In the genomic region with DNA sequence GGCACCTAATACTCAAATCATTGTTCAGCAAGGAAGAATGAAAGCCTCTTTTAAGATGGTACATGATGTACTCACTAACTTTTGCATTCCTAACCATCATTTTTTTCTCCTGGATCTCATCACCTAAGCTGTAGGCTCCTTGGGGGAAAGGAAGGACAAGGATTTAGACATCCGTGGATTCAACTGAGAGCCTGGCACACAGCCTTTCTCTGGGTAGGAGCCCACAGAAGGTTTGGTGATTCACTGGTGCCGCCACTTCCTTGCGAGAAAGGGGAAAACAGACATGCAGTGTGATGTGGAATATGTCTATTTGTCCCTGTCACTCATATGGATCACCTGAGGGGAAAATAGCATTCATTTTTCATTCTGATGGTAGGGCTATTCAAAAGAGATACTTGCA, we compare ENCODE assay signal across 2 cellular contexts.
TF ChIP-seq lines count a peak whose summit lies in the region.

No MANE protein-coding gene starts in this region.

TF ChIP-seq in HCT116, 20 proteins besides CTCF, POLR2A, EP300 and RAD21:
- peak; percentile 5; the same call in 1 of the 2 replicates for TF ChIP-seq SIN3A (IDR thresholded peaks at IDR 0.05; ENCODE audit: low read depth)
- TF ChIP-seq FOSL1 (IDR thresholded peaks at IDR 0.05; ENCODE audit: low read depth) = no peak
- peak; percentile 55; the same call in 1 of the 2 replicates for TF ChIP-seq SP1 (IDR thresholded peaks at IDR 0.05; ENCODE audit: low read depth)
- TF ChIP-seq JUND (IDR thresholded peaks at IDR 0.05) = peak; percentile 27; the same call in 1 of the 2 replicates
- TF ChIP-seq, protein P1, sequence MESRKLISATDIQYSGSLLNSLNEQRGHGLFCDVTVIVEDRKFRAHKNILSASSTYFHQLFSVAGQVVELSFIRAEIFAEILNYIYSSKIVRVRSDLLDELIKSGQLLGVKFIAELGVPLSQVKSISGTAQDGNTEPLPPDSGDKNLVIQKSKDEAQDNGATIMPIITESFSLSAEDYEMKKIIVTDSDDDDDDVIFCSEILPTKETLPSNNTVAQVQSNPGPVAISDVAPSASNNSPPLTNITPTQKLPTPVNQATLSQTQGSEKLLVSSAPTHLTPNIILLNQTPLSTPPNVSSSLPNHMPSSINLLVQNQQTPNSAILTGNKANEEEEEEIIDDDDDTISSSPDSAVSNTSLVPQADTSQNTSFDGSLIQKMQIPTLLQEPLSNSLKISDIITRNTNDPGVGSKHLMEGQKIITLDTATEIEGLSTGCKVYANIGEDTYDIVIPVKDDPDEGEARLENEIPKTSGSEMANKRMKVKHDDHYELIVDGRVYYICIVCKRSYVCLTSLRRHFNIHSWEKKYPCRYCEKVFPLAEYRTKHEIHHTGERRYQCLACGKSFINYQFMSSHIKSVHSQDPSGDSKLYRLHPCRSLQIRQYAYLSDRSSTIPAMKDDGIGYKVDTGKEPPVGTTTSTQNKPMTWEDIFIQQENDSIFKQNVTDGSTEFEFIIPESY (IDR thresholded peaks at IDR 0.05; ENCODE audit: extremely low read depth, insufficient replicate concordance, low read length) = no peak
- no peak for TF ChIP-seq EGR1 (IDR thresholded peaks at IDR 0.05; ENCODE audit: low read depth)
- no peak for TF ChIP-seq POLR2AphosphoS5 (IDR thresholded peaks at IDR 0.05; ENCODE audit: low read depth, low read length)
- TF ChIP-seq EZH2phosphoT487 (IDR thresholded peaks at IDR 0.05; ENCODE audit: borderline replicate concordance) = no peak
- TF ChIP-seq CBX3 (IDR thresholded peaks at IDR 0.05; ENCODE audit: low read depth) = peak; percentile 33; the same call in 1 of the 2 replicates
- TF ChIP-seq, protein P2, sequence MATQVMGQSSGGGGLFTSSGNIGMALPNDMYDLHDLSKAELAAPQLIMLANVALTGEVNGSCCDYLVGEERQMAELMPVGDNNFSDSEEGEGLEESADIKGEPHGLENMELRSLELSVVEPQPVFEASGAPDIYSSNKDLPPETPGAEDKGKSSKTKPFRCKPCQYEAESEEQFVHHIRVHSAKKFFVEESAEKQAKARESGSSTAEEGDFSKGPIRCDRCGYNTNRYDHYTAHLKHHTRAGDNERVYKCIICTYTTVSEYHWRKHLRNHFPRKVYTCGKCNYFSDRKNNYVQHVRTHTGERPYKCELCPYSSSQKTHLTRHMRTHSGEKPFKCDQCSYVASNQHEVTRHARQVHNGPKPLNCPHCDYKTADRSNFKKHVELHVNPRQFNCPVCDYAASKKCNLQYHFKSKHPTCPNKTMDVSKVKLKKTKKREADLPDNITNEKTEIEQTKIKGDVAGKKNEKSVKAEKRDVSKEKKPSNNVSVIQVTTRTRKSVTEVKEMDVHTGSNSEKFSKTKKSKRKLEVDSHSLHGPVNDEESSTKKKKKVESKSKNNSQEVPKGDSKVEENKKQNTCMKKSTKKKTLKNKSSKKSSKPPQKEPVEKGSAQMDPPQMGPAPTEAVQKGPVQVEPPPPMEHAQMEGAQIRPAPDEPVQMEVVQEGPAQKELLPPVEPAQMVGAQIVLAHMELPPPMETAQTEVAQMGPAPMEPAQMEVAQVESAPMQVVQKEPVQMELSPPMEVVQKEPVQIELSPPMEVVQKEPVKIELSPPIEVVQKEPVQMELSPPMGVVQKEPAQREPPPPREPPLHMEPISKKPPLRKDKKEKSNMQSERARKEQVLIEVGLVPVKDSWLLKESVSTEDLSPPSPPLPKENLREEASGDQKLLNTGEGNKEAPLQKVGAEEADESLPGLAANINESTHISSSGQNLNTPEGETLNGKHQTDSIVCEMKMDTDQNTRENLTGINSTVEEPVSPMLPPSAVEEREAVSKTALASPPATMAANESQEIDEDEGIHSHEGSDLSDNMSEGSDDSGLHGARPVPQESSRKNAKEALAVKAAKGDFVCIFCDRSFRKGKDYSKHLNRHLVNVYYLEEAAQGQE (IDR thresholded peaks at IDR 0.05; ENCODE audit: low read depth) = no peak
- TF ChIP-seq ZFX (IDR thresholded peaks at IDR 0.05) = no peak
- no peak for TF ChIP-seq TCF7L2 (IDR thresholded peaks at IDR 0.05; ENCODE audit: borderline replicate concordance, extremely low read depth, insufficient read depth, insufficient read length)

TF ChIP-seq in SK-N-SH, 30 proteins besides CTCF, POLR2A, EP300 and RAD21:
- TF ChIP-seq FOXM1 (IDR thresholded peaks at IDR 0.05; ENCODE audit: low read depth) (no peak), MEF2A (IDR thresholded peaks at IDR 0.05; ENCODE audit: borderline replicate concordance, low read depth) (no peak), MXI1 (IDR thresholded peaks at IDR 0.05; ENCODE audit: low read depth, low read length) (no peak), ELF1 (IDR thresholded peaks at IDR 0.05) (no peak), FOSL2 (IDR thresholded peaks at IDR 0.05; ENCODE audit: borderline replicate concordance, low read depth) (no peak)
- TF ChIP-seq, protein P3, sequence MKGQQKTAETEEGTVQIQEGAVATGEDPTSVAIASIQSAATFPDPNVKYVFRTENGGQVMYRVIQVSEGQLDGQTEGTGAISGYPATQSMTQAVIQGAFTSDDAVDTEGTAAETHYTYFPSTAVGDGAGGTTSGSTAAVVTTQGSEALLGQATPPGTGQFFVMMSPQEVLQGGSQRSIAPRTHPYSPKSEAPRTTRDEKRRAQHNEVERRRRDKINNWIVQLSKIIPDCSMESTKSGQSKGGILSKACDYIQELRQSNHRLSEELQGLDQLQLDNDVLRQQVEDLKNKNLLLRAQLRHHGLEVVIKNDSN (IDR thresholded peaks at IDR 0.05; ENCODE audit: borderline replicate concordance, low read depth) = no peak
- TF ChIP-seq, protein P1 (IDR thresholded peaks at IDR 0.05; ENCODE audit: borderline replicate concordance, low read depth) = no peak
- TF ChIP-seq, protein P4, sequence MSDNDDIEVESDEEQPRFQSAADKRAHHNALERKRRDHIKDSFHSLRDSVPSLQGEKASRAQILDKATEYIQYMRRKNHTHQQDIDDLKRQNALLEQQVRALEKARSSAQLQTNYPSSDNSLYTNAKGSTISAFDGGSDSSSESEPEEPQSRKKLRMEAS (IDR thresholded peaks at IDR 0.05; ENCODE audit: low read depth) = no peak
- TF ChIP-seq, protein P5, sequence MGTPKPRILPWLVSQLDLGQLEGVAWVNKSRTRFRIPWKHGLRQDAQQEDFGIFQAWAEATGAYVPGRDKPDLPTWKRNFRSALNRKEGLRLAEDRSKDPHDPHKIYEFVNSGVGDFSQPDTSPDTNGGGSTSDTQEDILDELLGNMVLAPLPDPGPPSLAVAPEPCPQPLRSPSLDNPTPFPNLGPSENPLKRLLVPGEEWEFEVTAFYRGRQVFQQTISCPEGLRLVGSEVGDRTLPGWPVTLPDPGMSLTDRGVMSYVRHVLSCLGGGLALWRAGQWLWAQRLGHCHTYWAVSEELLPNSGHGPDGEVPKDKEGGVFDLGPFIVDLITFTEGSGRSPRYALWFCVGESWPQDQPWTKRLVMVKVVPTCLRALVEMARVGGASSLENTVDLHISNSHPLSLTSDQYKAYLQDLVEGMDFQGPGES (IDR thresholded peaks at IDR 0.05; ENCODE audit: low read depth, low read length) = no peak
